ENCODE assay signal across 8 cellular contexts in the genomic region with DNA sequence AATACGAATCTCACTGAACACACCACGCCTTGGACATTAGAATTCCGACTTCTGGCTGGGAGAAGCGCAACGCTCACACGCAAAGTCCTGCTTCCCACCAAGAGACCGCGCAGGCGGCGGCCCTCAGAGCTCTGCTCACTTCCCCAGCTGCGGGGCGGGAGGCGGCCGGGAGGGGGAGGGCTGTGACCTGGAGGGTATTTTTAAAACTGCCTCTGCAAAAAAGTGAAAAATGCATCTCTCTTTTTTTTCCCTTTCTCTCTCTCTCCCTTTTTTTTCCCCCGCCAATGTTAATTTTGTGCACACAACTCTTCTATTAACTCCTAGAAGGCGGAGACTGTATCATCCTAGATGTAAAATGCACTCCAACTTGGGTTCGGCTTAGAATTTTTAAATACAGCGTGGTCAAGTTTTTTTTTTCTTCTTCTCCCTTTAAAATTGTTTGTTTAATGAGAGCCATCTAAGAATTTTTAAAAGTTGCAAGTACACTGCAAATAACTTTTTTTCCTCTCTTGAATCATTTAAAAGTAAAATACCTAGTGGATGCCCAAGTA.
DNase-seq lines count a peak whose midpoint lies in the region; ATAC-seq and TF ChIP-seq lines count a peak whose summit lies in the region.

No MANE protein-coding gene starts in this region.

- H3K27ac ChIP-seq in muscle layer of duodenum (ENCODE audit: low read length) = peak overlapping the region; percentile 87

- peaks cover 8 to 19% of the 10 kb centered on the region in 2 donors for H3K4me1 ChIP-seq in muscle layer of duodenum (ENCODE audit: control insufficient read depth in 1 of 2, insufficient read depth in 2 of 2, low read length in 2 of 2)

- H3K4me3 ChIP-seq in muscle layer of duodenum (ENCODE audit: low read depth in 1 of 2, low read length in 2 of 2) = peak overlapping the region; percentile 83 to 89

- DNase-seq in activated T-cell treated with anti-CD3 and anti-CD28 coated beads for 48 hours (ENCODE audit: low read depth) (peak; percentile 64), AG08396 (ENCODE audit: low spot score) (no peak), NCI-H1417 treated with DMSO at 0.1 percent for 48 hours (lab: John Stamatoyannopoulos, UW) (no peak)
- DNase-seq in activated T-cell treated with anti-CD3 and anti-CD28 coated beads, Interleukin-2, amount 50 U/mL, for 1 hour = no peak
- peak; percentile 68 for DNase-seq in effector CD8-positive, alpha-beta T cell (lab: John Stamatoyannopoulos, UW)

- peak; percentile 48 for ATAC-seq in HG02798 (IDR thresholded peaks at IDR 0.05; ENCODE audit: poor library complexity, unreplicated experiment)

- no peaks in the 10 kb centered on the region for H3K27me3 ChIP-seq in muscle layer of duodenum (ENCODE audit: low read depth, low read length)

- H3K36me3 ChIP-seq in muscle layer of duodenum (ENCODE audit: control insufficient read depth in 1 of 2, insufficient read depth in 2 of 2, low read length in 2 of 2) = no peaks in the 10 kb centered on the region

- H3K9me3 ChIP-seq in muscle layer of duodenum (ENCODE audit: control insufficient read depth in 1 of 2, low read length in 2 of 2) = no peaks in the 10 kb centered on the region

TF ChIP-seq in PFSK-1, 5 proteins besides CTCF, POLR2A, EP300 and RAD21:
- TF ChIP-seq SIN3A (IDR thresholded peaks at IDR 0.05; ENCODE audit: borderline replicate concordance, insufficient read depth, low read length) = 0 out of 2 replicates have a peak, but pooled peaks have one; percentile 29
- no peak for TF ChIP-seq POLR2AphosphoS5 (IDR thresholded peaks at IDR 0.05; ENCODE audit: low read depth, low read length)

Comparison
In these comparisons a context has a peak if more than half of its experiments do, and no peak if none do; other contexts are left out.
1. DNase-seq: peak in activated T-cell treated with anti-CD3 and anti-CD28 coated beads for 48 hours (single experiment) and effector CD8-positive, alpha-beta T cell (single experiment); none in activated T-cell treated with anti-CD3 and anti-CD28 coated beads, Interleukin-2, amount 50 U/mL, for 1 hour (single experiment), AG08396 (single experiment) and NCI-H1417 treated with DMSO at 0.1 percent for 48 hours (single experiment).